In genomic region chr11:89061839-89062238, GRCh38 we compare ENCODE assay signal across 2 cellular contexts. TPM values are rescaled to one million over a fixed set of nuclear protein-coding genes. Genes with fewer than 3 reads are reported as not detected.
"Had no signal": no experiment of that assay in that cellular context is flagged by ENCODE, and none has a peak within 500 bp of the region (broad histone marks: within the 10 kb centered on the region; RNA-seq: fewer than 3 reads in every experiment).

No MANE protein-coding gene starts in this region.

RNA-seq across cellular contexts. Expression of gene GRM5, which starts 3.9 kb away (rescaled TPM):
- total RNA-seq: activated CD4-positive, alpha-beta memory T cell treated with anti-CD3 and anti-CD28 coated beads, Interleukin-2, amount 10 ng/mL, durations not matched to agents 7 days and 5 days; natural killer cell had no signal
